In the genomic region with DNA sequence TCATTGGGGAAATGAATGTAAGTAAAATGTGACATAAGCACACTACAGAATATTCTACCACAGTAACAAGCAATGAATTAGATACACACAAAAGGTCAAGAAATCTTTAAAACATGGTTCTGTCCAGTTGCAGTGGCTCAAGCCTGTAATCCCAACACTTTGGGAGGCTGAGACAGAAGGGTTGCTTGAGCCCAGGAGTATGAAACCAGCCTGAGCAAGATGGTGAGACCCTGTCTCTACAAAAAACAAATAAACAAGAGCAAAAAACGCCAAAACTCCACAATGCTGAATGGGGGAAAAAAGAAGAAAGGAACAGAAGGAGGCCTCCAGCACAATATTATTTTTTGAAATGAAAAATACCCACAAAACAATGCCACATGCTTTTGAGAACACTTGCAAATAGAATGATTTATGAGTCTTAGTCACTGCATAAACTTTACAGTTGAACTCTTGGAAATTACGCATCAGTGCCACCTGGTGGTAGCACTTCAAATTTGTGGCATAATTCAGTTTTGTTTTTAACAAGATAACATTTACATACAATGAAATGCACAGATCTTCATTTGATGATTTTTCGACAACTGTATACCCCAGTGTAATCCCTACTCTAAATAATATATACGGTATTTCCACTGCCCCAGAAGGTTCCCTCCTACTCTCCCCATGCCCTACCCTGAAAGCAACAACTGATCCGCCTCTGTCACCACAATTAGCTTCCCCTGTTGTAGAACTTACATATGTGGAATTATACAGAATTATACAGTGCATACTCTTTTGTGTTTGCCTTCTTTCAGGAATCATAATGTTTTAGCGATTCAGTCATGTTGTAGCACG, we compare ENCODE assay signal across 8 cellular contexts. TPM values are rescaled to one million over a fixed set of nuclear protein-coding genes. Genes with fewer than 3 reads are reported as not detected.
A peak's percentile ranks its signal among the peaks of the same experiment; 100 is the strongest.
DNase-seq lines count a peak whose midpoint lies in the region; ATAC-seq and TF ChIP-seq lines count a peak whose summit lies in the region.

No MANE protein-coding gene starts in this region.

- ATAC-seq in thoracic aorta (ENCODE audit: insufficient number of reproducible peaks, low FRiP score, low read depth) = peak; percentile 47
- ATAC-seq in HG03025 (IDR thresholded peaks at IDR 0.05; ENCODE audit: low FRiP score, unreplicated experiment) = no peak

- DNase-seq in Caki2 (ENCODE audit: low read depth) = peak; percentile 68
- peak; percentile 18 to 70 for DNase-seq in HL-60 (ENCODE audit: low read depth in 1 of 2, low spot score in 1 of 2)
- peak; percentile 9 for DNase-seq in OCI-M2 (lab: John Stamatoyannopoulos, UW; ENCODE audit: unreplicated experiment)
- peak; percentile 53 for DNase-seq in activated T-cell treated with anti-CD3 and anti-CD28 coated beads, Interleukin-2, amount 50 U/mL, for 1 hour
- peak; percentile 64 for DNase-seq in fibroblast of gingiva (ENCODE audit: low read depth)
- DNase-seq in occipital lobe (lab: John Stamatoyannopoulos, UW) = peak; percentile 25
- DNase-seq in thoracic aorta (ENCODE audit: low spot score) = no peak

- in situ Hi-C loops in Caki2 (cut with HindIII; ENCODE audit: low pct_unique_long_range_greater_than_20kb, low sequenced_read_pairs) = no loop called here

- H3K4me3 ChIP-seq in HL-60 (replicated peaks; ENCODE audit: insufficient read depth, low read length) (no peak overlapping the region), thoracic aorta (no peak overlapping the region)

- TF ChIP-seq CTCF in HL-60 (IDR thresholded peaks at IDR 0.05; ENCODE audit: insufficient read depth, low read length) (peak; percentile 37), thoracic aorta (IDR thresholded peaks at IDR 0.05) (peak; percentile 83)

- H3K4me1 ChIP-seq in thoracic aorta (ENCODE audit: control insufficient read depth in 1 of 2, low read depth in 2 of 2) = peaks cover 4 to 6% of the 10 kb centered on the region in 2 donors

- H3K27me3 ChIP-seq in HL-60 (ENCODE audit: insufficient read depth, poor library complexity, severe bottlenecking) (no peaks in the 10 kb centered on the region), thoracic aorta (replicated peaks; ENCODE audit: insufficient read depth) (no peaks in the 10 kb centered on the region)

- no peaks in the 10 kb centered on the region for H3K9me3 ChIP-seq in thoracic aorta

- no peaks in the 10 kb centered on the region for H3K36me3 ChIP-seq in thoracic aorta

- H3K27ac ChIP-seq in HL-60 (replicated peaks) = peak overlapping the region; percentile 85
- H3K27ac ChIP-seq in thoracic aorta = peak overlapping the region in 1 of 2 donors; percentile 42

RNA-seq across cellular contexts. Expression of gene SPINK4, which starts 14.4 kb away (rescaled TPM):
- not detected in 2 replicates for total RNA-seq in Caki2 (2014; rRNA removed; shearing (Covaris generic); ENCODE audit: low replicate concordance)
- total RNA-seq in occipital lobe (not detected), thoracic aorta (not detected)

RNA-seq across cellular contexts. Expression of gene BAG1, which starts 39.0 kb away (rescaled TPM):
- 27.7 and 47.2 TPM in 2 replicates for total RNA-seq in Caki2 (2014; rRNA removed; shearing (Covaris generic); ENCODE audit: low replicate concordance)
- total RNA-seq in occipital lobe (26.7 TPM), thoracic aorta (10 to 100 TPM; 30.6 to 40.5 TPM)

RNA-seq across cellular contexts. Expression of gene CHMP5, which starts 39.3 kb away (rescaled TPM):
- 87.3 and 121 TPM in 2 replicates for total RNA-seq in Caki2 (2014; rRNA removed; shearing (Covaris generic); ENCODE audit: low replicate concordance)
- 92.8 TPM for total RNA-seq in occipital lobe
- 10 to 100 TPM; 50.0 to 55.9 TPM for total RNA-seq in thoracic aorta

RNA-seq across cellular contexts. Expression of gene B4GALT1, which starts 58.4 kb away (rescaled TPM):
- total RNA-seq in Caki2 (2014; rRNA removed; shearing (Covaris generic); ENCODE audit: low replicate concordance) = 38.5 and 41.6 TPM in 2 replicates
- total RNA-seq in occipital lobe (1.2 TPM), thoracic aorta (10 to 100 TPM; 59.4 to 86.6 TPM)
